19 cellular contexts compared by ENCODE assay signal in the genomic region with DNA sequence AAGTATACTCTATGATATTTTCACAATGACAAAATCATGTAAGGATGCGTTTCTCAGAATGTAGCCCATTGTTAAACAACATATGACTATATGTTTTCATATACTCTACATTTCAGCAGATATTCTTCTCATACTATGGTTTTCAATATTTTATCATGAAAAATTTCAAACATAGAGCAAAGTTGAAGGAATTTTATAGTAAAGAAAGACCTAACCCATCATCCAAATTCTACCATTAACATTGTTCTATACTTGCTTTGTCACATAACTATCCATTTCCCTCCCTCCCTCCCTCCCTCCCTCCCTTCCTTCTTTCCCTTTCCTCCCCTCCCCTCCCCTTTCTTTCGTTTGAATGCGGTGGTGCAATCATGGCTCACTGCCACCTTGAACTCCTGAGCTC.
DNase-seq lines count a peak whose midpoint lies in the region; ATAC-seq, FAIRE-seq and TF ChIP-seq lines count a peak whose summit lies in the region.
"Had no signal": no experiment of that assay in that cellular context is flagged by ENCODE, and none has a peak within 500 bp of the region (broad histone marks: within the 10 kb centered on the region; RNA-seq: fewer than 3 reads in every experiment).

No MANE protein-coding gene starts in this region.

- no peak for TF ChIP-seq CTCF in HepG2 (CRISPR knock-in tag; IDR thresholded peaks at IDR 0.05)
- no peak for TF ChIP-seq CTCF in right lobe of liver (IDR thresholded peaks at IDR 0.05)
- no peak for TF ChIP-seq CTCF in K562 (IDR thresholded peaks at IDR 0.05 in 2 of 3, conservative IDR thresholded peaks at IDR 0.05 in 1 of 3; ENCODE audit: insufficient read depth in 2 of 3, low read depth in 1 of 3, low read length in 3 of 3)
- TF ChIP-seq CTCF in psoas muscle (IDR thresholded peaks at IDR 0.05) = no peak
- no peak for TF ChIP-seq CTCF in endothelial cell (IDR thresholded peaks at IDR 0.05; ENCODE audit: unreplicated experiment)

- POLR2A ChIA-PET in HepG2 (lab: Yijun Ruan, JAX) = no interaction called here
- POLR2A ChIA-PET in K562 (lab: Yijun Ruan, JAX) = no interaction called here

- H3K9me1 ChIP-seq in K562 (ENCODE audit: control insufficient read depth, insufficient read depth, low read length) = no peaks in the 10 kb centered on the region

- H3K27me3 ChIP-seq in HepG2 (ENCODE audit: control insufficient read depth in 1 of 2, insufficient read depth in 2 of 2, low read length in 2 of 2) = no peaks in the 10 kb centered on the region
- no peaks in the 10 kb centered on the region for H3K27me3 ChIP-seq in right lobe of liver
- H3K27me3 ChIP-seq in K562 (ENCODE audit: control insufficient read depth in 2 of 2, insufficient read depth in 2 of 2, low read length in 2 of 2) = no peaks in the 10 kb centered on the region
- no peaks in the 10 kb centered on the region for H3K27me3 ChIP-seq in psoas muscle (ENCODE audit: insufficient read depth in 3 of 3, low read length in 2 of 3)

- no peak overlapping the region for H3K4me3 Mint-ChIP-seq in endothelial cell (ENCODE audit: unreplicated experiment)
- H3K4me3 Mint-ChIP-seq: CD4-positive, alpha-beta memory T cell had no signal

- H3K4me3 ChIP-seq in HepG2 (replicated peaks in 1 of 3; ENCODE audit: insufficient read depth in 1 of 3, low read depth in 2 of 3, low read length in 3 of 3) (no peak overlapping the region), right lobe of liver (no peak overlapping the region), K562 (no peak overlapping the region), psoas muscle (no peak overlapping the region)
- H3K4me3 ChIP-seq: GM12878, GM23248 had no signal

- no peak for ATAC-seq in HepG2
- ATAC-seq in right lobe of liver = no peak
- ATAC-seq in K562 = no peak
- ATAC-seq in psoas muscle = peak in 1 of 4 donors; percentile 47
- ATAC-seq: GM12878 had no signal

- CTCF ChIA-PET in HepG2 (lab: Yijun Ruan, JAX; ENCODE audit: low intra/inter-chr PET ratio, low total read pairs) = no interaction called here
- CTCF ChIA-PET in K562 (lab: Yijun Ruan, JAX; ENCODE audit: low intra/inter-chr PET ratio) = no interaction called here

- H3K4me2 ChIP-seq in HepG2 (ENCODE audit: low read depth, low read length) (no peak overlapping the region), K562 (ENCODE audit: insufficient read depth, low read length) (no peak overlapping the region)

- no peaks in the 10 kb centered on the region for H3K4me1 Mint-ChIP-seq in endothelial cell (ENCODE audit: unreplicated experiment)
- H3K4me1 Mint-ChIP-seq: CD4-positive, alpha-beta memory T cell had no signal

- no peak for TF ChIP-seq EP300 in HepG2 (IDR thresholded peaks at IDR 0.05; ENCODE audit: low read depth in 2 of 2, low read length in 2 of 2)
- no peak for TF ChIP-seq EP300 in HepG2 (CRISPR knock-in tag; IDR thresholded peaks at IDR 0.05; ENCODE audit: borderline replicate concordance)
- no peak for TF ChIP-seq EP300 in K562 (IDR thresholded peaks at IDR 0.05; ENCODE audit: low read length)

- H3K9me3 Mint-ChIP-seq in endothelial cell (ENCODE audit: unreplicated experiment) = no peaks in the 10 kb centered on the region

- BruUV-seq in HepG2 (replicated peaks; lab: Mats Ljungman, UMichigan) = no TSS peak
- BruUV-seq in K562 (replicated peaks; lab: Mats Ljungman, UMichigan) = no TSS peak

- H3K9ac ChIP-seq in HepG2 (ENCODE audit: insufficient read depth, low read depth, low read length) (no peak overlapping the region), K562 (ENCODE audit: insufficient read depth in 1 of 2, low read depth in 2 of 2, low read length in 2 of 2) (no peak overlapping the region)
- H3K9ac ChIP-seq: GM23248 had no signal

- no peaks in the 10 kb centered on the region for H3K36me3 Mint-ChIP-seq in endothelial cell (ENCODE audit: low read depth, unreplicated experiment)
- H3K36me3 Mint-ChIP-seq: CD4-positive, alpha-beta memory T cell had no signal

- H3K27me3 Mint-ChIP-seq in endothelial cell (ENCODE audit: unreplicated experiment) = no peaks in the 10 kb centered on the region
- H3K27me3 Mint-ChIP-seq: CD4-positive, alpha-beta memory T cell had no signal

- TF ChIP-seq POLR2A in HepG2 (IDR thresholded peaks at IDR 0.05; ENCODE audit: insufficient read depth in 1 of 2, low read depth in 2 of 2, low read length in 2 of 2) (no peak), right lobe of liver (IDR thresholded peaks at IDR 0.05) (no peak), K562 (conservative IDR thresholded peaks at IDR 0.05) (no peak)

- intact Hi-C loops in HepG2 (cut with micrococcal nuclease; ENCODE audit: unreplicated experiment) (no loop called here), right lobe of liver (cut with DNase I) (no loop called here), K562 (cut with micrococcal nuclease) (no loop called here), psoas muscle (cut with DNase I) (no loop called here)

- H3K27ac ChIP-seq in HepG2 (ENCODE audit: extremely low read length, insufficient read depth, low read length) (no peak overlapping the region), right lobe of liver (no peak overlapping the region), K562 (ENCODE audit: extremely low read depth, low read depth, low read length) (no peak overlapping the region), psoas muscle (peak overlapping the region; percentile 7)
- H3K27ac ChIP-seq: GM23248 had no signal

- no peak overlapping the region for H3K27ac Mint-ChIP-seq in endothelial cell (ENCODE audit: unreplicated experiment)
- H3K27ac Mint-ChIP-seq: CD4-positive, alpha-beta memory T cell had no signal

- no peaks in the 10 kb centered on the region for H3K36me3 ChIP-seq in HepG2 (replicated peaks in 1 of 2; ENCODE audit: control insufficient read depth in 1 of 2, insufficient read depth in 2 of 2, low read length in 2 of 2)
- H3K36me3 ChIP-seq in right lobe of liver = no peaks in the 10 kb centered on the region
- H3K36me3 ChIP-seq in K562 (ENCODE audit: control insufficient read depth, insufficient read depth, low read length) = no peaks in the 10 kb centered on the region
- no peaks in the 10 kb centered on the region for H3K36me3 ChIP-seq in psoas muscle (ENCODE audit: insufficient read depth in 1 of 2, low read depth in 1 of 2)

- H4K20me1 ChIP-seq in HepG2 (ENCODE audit: insufficient read depth, low read length) = no peaks in the 10 kb centered on the region
- H4K20me1 ChIP-seq in K562 (replicated peaks; ENCODE audit: control insufficient read depth, insufficient read depth, low read length) = no peaks in the 10 kb centered on the region

- H3K79me2 ChIP-seq in HepG2 (ENCODE audit: insufficient read depth, low read length) = no peaks in the 10 kb centered on the region
- no peaks in the 10 kb centered on the region for H3K79me2 ChIP-seq in K562 (ENCODE audit: control insufficient read depth, insufficient read depth, low read length)

- TF ChIP-seq RAD21 in HepG2 (CRISPR knock-in tag; IDR thresholded peaks at IDR 0.05) (no peak), K562 (CRISPR knock-in tag; conservative IDR thresholded peaks at IDR 0.05 in 1 of 2, IDR thresholded peaks at IDR 0.05 in 1 of 2) (no peak)

- FAIRE-seq in HepG2 (lab: Jason Lieb, UNC) (no peak), K562 (lab: Jason Lieb, UNC) (no peak)
- FAIRE-seq: GM12878, GM19239, H1 had no signal

- H2AFZ ChIP-seq in HepG2 (ENCODE audit: low read length) (no peak overlapping the region), K562 (ENCODE audit: low read depth, low read length) (no peak overlapping the region)
- H2AFZ ChIP-seq: GM23248 had no signal

- in situ Hi-C loops in HepG2 (cut with HindIII; ENCODE audit: extremely low pct_ligation_motif_present, low pct_unique_long_range_greater_than_20kb) (no loop called here), K562 (cut with MboI) (no loop called here)

- H3K4me1 ChIP-seq in HepG2 (ENCODE audit: insufficient read depth, low read length) = peaks cover 14% of the 10 kb centered on the region
- no peaks in the 10 kb centered on the region for H3K4me1 ChIP-seq in right lobe of liver
- H3K4me1 ChIP-seq in K562 (replicated peaks in 1 of 2; ENCODE audit: control insufficient read depth in 2 of 2, insufficient read depth in 2 of 2, low read length in 2 of 2) = no peaks in the 10 kb centered on the region
- H3K4me1 ChIP-seq in psoas muscle = peaks cover 26% of the 10 kb centered on the region
- H3K4me1 ChIP-seq: Caco-2 had no signal

- no peaks in the 10 kb centered on the region for H3K9me3 ChIP-seq in HepG2 (ENCODE audit: low read length)
- no peaks in the 10 kb centered on the region for H3K9me3 ChIP-seq in right lobe of liver
- H3K9me3 ChIP-seq in K562 (replicated peaks; ENCODE audit: control insufficient read depth, insufficient read depth, low read depth, low read length) = no peaks in the 10 kb centered on the region
- no peaks in the 10 kb centered on the region for H3K9me3 ChIP-seq in psoas muscle
- H3K9me3 ChIP-seq: Caco-2 had no signal

- 60% methylated on average over 3 of the region's 3 CpGs for WGBS in HepG2 (ENCODE audit: low lambda C conversion rate)
- whole genome bisulfite sequencing in right lobe of liver (ENCODE audit: insufficient coverage, low coverage, low lambda C conversion rate, missing lambda C conversion rate) = 49% methylated on average over 3 of the region's 3 CpGs
- 0% methylated on average over 3 of the region's 3 CpGs for WGBS in K562 (ENCODE audit: insufficient coverage, low coverage, missing lambda C conversion rate)
- 31 to 45% (median 45%) methylated on average over 3 of the region's 3 CpGs for WGBS in psoas muscle, 3 donors

- no peak for DNase-seq in HepG2 (ENCODE audit: low spot score)
- no peak for DNase-seq in right lobe of liver
- no peak for DNase-seq in K562 (ENCODE audit: extremely low read depth in 1 of 4, low spot score in 3 of 4)
- DNase-seq in psoas muscle = no peak
- DNase-seq in inferior parietal cortex (ENCODE audit: extremely low spot score) = no peak
- no peak for DNase-seq in endothelial cell (ENCODE audit: low spot score)
- DNase-seq: C1 segment of cervical spinal cord; Caco-2; CD4-positive, alpha-beta memory T cell; DMS 273 treated with DMSO at 0.1 percent for 48 hours; DMS79; EL; GDM1; GM23248; H7; HCEC 1CT had no signal

TF ChIP-seq in HepG2, 621 proteins besides CTCF, POLR2A, EP300 and RAD21 (continues in another document):
- TF ChIP-seq HNRNPK (IDR thresholded peaks at IDR 0.05; ENCODE audit: low read depth, low read length, poor library complexity, severe bottlenecking) = peak; percentile 78

TF ChIP-seq in K562, 482 proteins besides CTCF, POLR2A, EP300 and RAD21:
- TF ChIP-seq HNRNPK (IDR thresholded peaks at IDR 0.05; ENCODE audit: low read depth, low read length, poor library complexity, severe bottlenecking) (peak; percentile 74), POLR2B (IDR thresholded peaks at IDR 0.05; ENCODE audit: low read depth, partially characterized antibody) (no peak)
TF ChIP-seq in K562: peak in this region for 1.
